Comparison of ENCODE assay signal across 9 cellular contexts in the genomic region with DNA sequence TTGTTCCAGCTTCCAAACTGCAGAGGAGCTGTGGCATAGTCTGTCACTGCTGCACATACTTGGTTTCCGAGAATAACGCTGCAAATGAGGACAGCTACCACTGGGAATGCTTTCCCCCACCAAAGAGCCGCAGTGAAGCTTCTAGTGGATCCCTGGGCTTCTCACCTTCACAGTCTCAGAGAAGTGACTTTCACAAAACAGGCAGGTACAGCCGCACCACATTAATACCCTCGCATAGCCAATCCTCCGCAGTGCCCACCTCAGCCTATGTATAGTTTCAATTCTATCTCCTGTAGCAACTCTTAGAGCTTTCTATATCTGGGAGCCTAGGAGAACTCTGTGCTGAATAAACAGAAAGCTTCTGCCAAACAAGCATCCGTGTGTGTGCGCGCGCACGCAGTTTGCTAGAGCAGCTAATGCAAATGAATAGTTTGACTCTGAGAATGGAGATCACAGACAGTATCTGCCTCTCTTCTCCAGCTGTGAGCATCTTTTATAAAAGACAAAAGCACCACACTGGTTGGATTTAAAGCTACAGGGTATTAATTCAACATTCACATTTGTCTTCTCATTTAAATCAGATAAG.
DNase-seq lines count a peak whose midpoint lies in the region; ATAC-seq, FAIRE-seq and TF ChIP-seq lines count a peak whose summit lies in the region.
"Had no signal": no experiment of that assay in that cellular context is flagged by ENCODE, and none has a peak within 500 bp of the region (broad histone marks: within the 10 kb centered on the region; RNA-seq: fewer than 3 reads in every experiment).

No MANE protein-coding gene starts in this region.

- H3K4me1 ChIP-seq in kidney (ENCODE audit: control insufficient read depth in 1 of 2, insufficient read depth in 1 of 2, low read depth in 1 of 2, low read length in 2 of 2) (peaks cover 0 to 2% of the 10 kb centered on the region in 2 donors), subcutaneous abdominal adipose tissue (ENCODE audit: control insufficient read depth in 5 of 5, insufficient read depth in 5 of 5, low read length in 5 of 5) (peaks cover 0 to 26% (median 17%) of the 10 kb centered on the region in 5 donors)

- H3K27me3 ChIP-seq in subcutaneous abdominal adipose tissue (ENCODE audit: control insufficient read depth in 5 of 5, insufficient read depth in 4 of 5, low read length in 5 of 5) = no peaks in the 10 kb centered on the region

- ATAC-seq in GM19397 (IDR thresholded peaks at IDR 0.05; ENCODE audit: unreplicated experiment) (no peak), GM21515 (IDR thresholded peaks at IDR 0.05; ENCODE audit: unreplicated experiment) (no peak)

- intact Hi-C loops in kidney (cut with DNase I) = no loop called here

- H3K27ac ChIP-seq in kidney (ENCODE audit: low read depth in 2 of 2, low read length in 2 of 2) (no peak overlapping the region), subcutaneous abdominal adipose tissue (ENCODE audit: low read depth, low read length) (peak overlapping the region; percentile 60)
- H3K27ac ChIP-seq: KMS-11 had no signal

- no peak overlapping the region for H3K9ac ChIP-seq in kidney (ENCODE audit: low read length in 2 of 2)
- peak overlapping the region in 2 of 5 donors; percentile 59 to 64 for H3K9ac ChIP-seq in subcutaneous abdominal adipose tissue (ENCODE audit: low read length in 5 of 5)
- H3K9ac ChIP-seq: KMS-11 had no signal

- H3K36me3 ChIP-seq in kidney (ENCODE audit: control insufficient read depth in 1 of 2, insufficient read depth in 2 of 2, low read length in 2 of 2) (no peaks in the 10 kb centered on the region), subcutaneous abdominal adipose tissue (ENCODE audit: control insufficient read depth in 5 of 5, insufficient read depth in 5 of 5, low read length in 5 of 5) (no peaks in the 10 kb centered on the region)

- H3K9me3 ChIP-seq in kidney (ENCODE audit: control insufficient read depth in 1 of 2, low read length in 2 of 2) (no peaks in the 10 kb centered on the region), subcutaneous abdominal adipose tissue (ENCODE audit: control insufficient read depth in 5 of 5, low read length in 5 of 5) (no peaks in the 10 kb centered on the region)

- FAIRE-seq in kidney (lab: Jason Lieb, UNC) = no peak

- TF ChIP-seq CTCF in kidney (IDR thresholded peaks at IDR 0.05; ENCODE audit: borderline replicate concordance, extremely low read depth, insufficient read depth) = no peak

- H3K4me3 ChIP-seq in kidney (ENCODE audit: low read length in 2 of 2) (peak overlapping the region; percentile 33 to 39), subcutaneous abdominal adipose tissue (ENCODE audit: low read depth in 1 of 5, low read length in 5 of 5) (peak overlapping the region; percentile 42 to 55 (median 44))

- DNase-seq in NCI-H146 treated with DMSO at 0.1 percent for 48 hours (lab: John Stamatoyannopoulos, UW; ENCODE audit: unreplicated experiment) = peak; percentile 93
- peak; percentile 89 for DNase-seq in cerebellar cortex (ENCODE audit: low spot score)
- DNase-seq in kidney = peak; percentile 87
- DNase-seq in stimulated activated CD4-positive, alpha-beta T cell treated with anti-CD3 and anti-CD28 coated beads, Interleukin-12 subunit alpha, Interleukin-12 subunit beta, amount 100 ng/mL, for 4 hours = no peak
- no peak for DNase-seq in NCI-H446 treated with DMSO at 0.1 percent for 48 hours (lab: John Stamatoyannopoulos, UW)

Comparison
In these comparisons a context has a peak if more than half of its experiments do, and no peak if none do; other contexts are left out.
1. DNase-seq: peak in NCI-H146 treated with DMSO at 0.1 percent for 48 hours (single experiment), cerebellar cortex (single experiment) and kidney (single experiment); none in stimulated activated CD4-positive, alpha-beta T cell treated with anti-CD3 and anti-CD28 coated beads, Interleukin-12 subunit alpha, Interleukin-12 subunit beta, amount 100 ng/mL, for 4 hours (single experiment) and NCI-H446 treated with DMSO at 0.1 percent for 48 hours (single experiment).